Comparison of ENCODE assay signal across 8 cellular contexts in the genomic region with DNA sequence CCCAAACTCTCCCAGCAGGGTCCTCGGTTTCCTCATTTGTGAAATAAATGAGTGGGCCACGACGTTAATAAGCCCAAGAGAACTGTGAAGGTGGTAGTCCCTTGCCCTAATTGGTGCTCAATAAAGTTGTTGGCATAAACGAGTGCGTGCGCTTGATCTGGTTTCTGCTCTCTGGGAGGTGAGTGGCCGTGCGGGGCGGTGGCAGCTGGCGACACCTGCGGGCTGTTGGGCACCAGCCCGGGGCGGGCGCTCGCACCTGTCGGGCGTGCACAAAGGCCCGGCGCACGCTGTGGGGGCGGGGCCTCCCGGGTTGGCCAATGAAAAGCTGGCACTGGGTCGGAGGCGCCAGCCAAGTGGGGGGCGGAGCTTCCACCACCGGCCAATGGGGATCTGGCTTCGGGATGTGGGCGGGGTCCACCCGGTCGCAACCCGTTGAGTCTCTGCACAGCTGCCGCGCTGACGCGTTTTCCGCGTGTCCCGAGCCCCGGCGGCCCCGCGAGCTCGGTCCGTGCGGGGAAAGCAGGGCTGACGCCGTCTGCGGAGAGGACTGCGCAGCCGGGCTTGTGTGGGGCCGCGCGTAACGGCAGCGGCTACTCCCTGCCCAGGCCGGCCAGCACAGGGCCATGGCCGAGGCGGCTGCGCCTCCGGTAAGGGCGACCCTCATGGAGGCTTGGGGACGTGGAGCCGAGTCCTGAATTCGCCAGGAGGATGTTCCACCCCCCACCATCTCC. TPM values are rescaled to one million over a fixed set of nuclear protein-coding genes. Genes with fewer than 3 reads are reported as not detected.
DNase-seq lines count a peak whose midpoint lies in the region; ATAC-seq and TF ChIP-seq lines count a peak whose summit lies in the region.

No MANE protein-coding gene starts in this region.

- H3K9me3 ChIP-seq in CD8-positive, alpha-beta T cell (ENCODE audit: low read length), result no peaks in the 10 kb centered on the region
- H3K9me3 ChIP-seq in OCI-LY1 (ENCODE audit: low read length) (no peaks in the 10 kb centered on the region), muscle layer of duodenum (ENCODE audit: control insufficient read depth in 1 of 2, low read length in 2 of 2) (no peaks in the 10 kb centered on the region)

- peak overlapping the region; percentile 45 for H3K4me3 ChIP-seq in CD8-positive, alpha-beta T cell (ENCODE audit: low read depth, low read length)
- H3K4me3 ChIP-seq in OCI-LY1 (ENCODE audit: low read depth, low read length, poor library complexity, severe bottlenecking), result peak overlapping the region; percentile 64
- peak overlapping the region; percentile 71 to 72 for H3K4me3 ChIP-seq in muscle layer of duodenum (ENCODE audit: low read depth in 1 of 2, low read length in 2 of 2)

- POLR2A ChIA-PET in CD8-positive, alpha-beta T cell (lab: Charles Lee), result interaction anchor here (0.7 to 3.0 kb wide), 11 partner anchors 17 to 175 kb away, joined by 3 to 38 read pairs (median 4); a partner anchor contains a TSS

- H4K20me1 ChIP-seq in OCI-LY1 (ENCODE audit: insufficient read depth, low read length), result no peaks in the 10 kb centered on the region

- peak overlapping the region; percentile 56 for H3K9ac ChIP-seq in OCI-LY1 (ENCODE audit: low read length)

- DNase-seq in CD8-positive, alpha-beta T cell, result peak; percentile 96 to 99 (median 97)
- DNase-seq in activated T-cell treated with anti-CD3 and anti-CD28 coated beads, Interleukin-2, amount 50 U/mL, for 4 hours, result peak; percentile 99
- DNase-seq in stimulated activated CD8-positive, alpha-beta memory T cell treated with anti-CD3 and anti-CD28 coated beads, Interleukin-7, amount 100 ng/mL, for 24 hours (ENCODE audit: low read depth), result peak; percentile 93

- no peak overlapping the region for H2AFZ ChIP-seq in OCI-LY1 (ENCODE audit: low read length)

- H3K4me1 ChIP-seq in CD8-positive, alpha-beta T cell (ENCODE audit: insufficient read depth, low read length), result peaks cover 39% of the 10 kb centered on the region
- H3K4me1 ChIP-seq in OCI-LY1 (ENCODE audit: insufficient read depth, low read length, severe bottlenecking) (peaks cover 34% of the 10 kb centered on the region), muscle layer of duodenum (ENCODE audit: control insufficient read depth in 1 of 2, insufficient read depth in 2 of 2, low read length in 2 of 2) (peaks cover 0 to 8% of the 10 kb centered on the region in 2 donors)

- H3K27ac ChIP-seq in CD8-positive, alpha-beta T cell (ENCODE audit: low read depth, low read length), result peak overlapping the region; percentile 42
- H3K27ac ChIP-seq in OCI-LY1 (ENCODE audit: low read depth, low read length, poor library complexity, severe bottlenecking), result peak overlapping the region; percentile 78
- no peak overlapping the region for H3K27ac ChIP-seq in muscle layer of duodenum (ENCODE audit: low read length)

- H3K4me3 Mint-ChIP-seq in CD8-positive, alpha-beta T cell, result peak overlapping the region; percentile 84
- H3K4me3 Mint-ChIP-seq in activated T-cell treated with anti-CD3 and anti-CD28 coated beads, Interleukin-2, amount 50 U/mL, for 4 hours, result peak overlapping the region; percentile 88

- no peaks in the 10 kb centered on the region for H3K27me3 ChIP-seq in CD8-positive, alpha-beta T cell (ENCODE audit: insufficient read depth, low read length)
- H3K27me3 ChIP-seq in OCI-LY1 (ENCODE audit: insufficient read depth, low read length) (no peaks in the 10 kb centered on the region), muscle layer of duodenum (ENCODE audit: low read depth, low read length) (no peaks in the 10 kb centered on the region)

- ATAC-seq in CD8-positive, alpha-beta T cell, result peak; percentile 96
- peak; percentile 97 for ATAC-seq in GM19438 (IDR thresholded peaks at IDR 0.05; ENCODE audit: low read depth, unreplicated experiment)
- peak; percentile 96 for ATAC-seq in HG03571 (IDR thresholded peaks at IDR 0.05; ENCODE audit: unreplicated experiment)
- ATAC-seq in activated T-cell treated with anti-CD3 and anti-CD28 coated beads, Interleukin-2, amount 50 U/mL, for 4 hours, result peak; percentile 97 to 98
- peak; percentile 99 for ATAC-seq in esophagus mucosa

- H3K36me3 ChIP-seq in CD8-positive, alpha-beta T cell (ENCODE audit: insufficient read depth, low read length), result no peaks in the 10 kb centered on the region
- H3K36me3 ChIP-seq in OCI-LY1 (ENCODE audit: insufficient read depth, low read length) (peaks cover 18% of the 10 kb centered on the region), muscle layer of duodenum (ENCODE audit: control insufficient read depth in 1 of 2, insufficient read depth in 2 of 2, low read length in 2 of 2) (peaks cover 5 to 45% of the 10 kb centered on the region in 2 donors)

- H3K79me2 ChIP-seq in OCI-LY1 (ENCODE audit: insufficient read depth, low read length), result no peaks in the 10 kb centered on the region

- H3K9me3 Mint-ChIP-seq in CD8-positive, alpha-beta T cell, result no peaks in the 10 kb centered on the region
- H3K9me3 Mint-ChIP-seq in activated T-cell treated with anti-CD3 and anti-CD28 coated beads, Interleukin-2, amount 50 U/mL, for 4 hours, result no peaks in the 10 kb centered on the region

- H3K4me1 Mint-ChIP-seq in CD8-positive, alpha-beta T cell (ENCODE audit: low read depth), result peaks cover 42% of the 10 kb centered on the region
- peaks cover 41% of the 10 kb centered on the region for H3K4me1 Mint-ChIP-seq in activated T-cell treated with anti-CD3 and anti-CD28 coated beads, Interleukin-2, amount 50 U/mL, for 4 hours (ENCODE audit: low read depth)

- H3K9me2 ChIP-seq in OCI-LY1 (ENCODE audit: low read depth, low read length), result no peaks in the 10 kb centered on the region

- CTCF ChIA-PET in CD8-positive, alpha-beta T cell (lab: Charles Lee), result interaction anchor here (0.7 to 4.9 kb wide), 8 partner anchors 16 to 138 kb away, joined by 3 to 47 read pairs (median 4); a partner anchor contains a TSS

- H3K27me3 Mint-ChIP-seq in CD8-positive, alpha-beta T cell (ENCODE audit: low read depth), result no peaks in the 10 kb centered on the region
- H3K27me3 Mint-ChIP-seq in activated T-cell treated with anti-CD3 and anti-CD28 coated beads, Interleukin-2, amount 50 U/mL, for 4 hours (ENCODE audit: low read depth), result no peaks in the 10 kb centered on the region

- H3K4me2 ChIP-seq in OCI-LY1 (ENCODE audit: low read length), result peak overlapping the region; percentile 82

- intact Hi-C loops in CD8-positive, alpha-beta T cell (cut with DNase I, micrococcal nuclease), result loop anchor here (1.0 to 10.0 kb wide), 11 partner anchors 23 to 432 kb away; a partner anchor contains a TSS

- H3K27ac Mint-ChIP-seq in CD8-positive, alpha-beta T cell, result peak overlapping the region; percentile 91

- H3F3A ChIP-seq in OCI-LY1 (ENCODE audit: insufficient read depth, low read length), result no peaks in the 10 kb centered on the region

- H3K36me3 Mint-ChIP-seq in CD8-positive, alpha-beta T cell, result peaks cover 25% of the 10 kb centered on the region
- peaks cover 13% of the 10 kb centered on the region for H3K36me3 Mint-ChIP-seq in activated T-cell treated with anti-CD3 and anti-CD28 coated beads, Interleukin-2, amount 50 U/mL, for 4 hours (ENCODE audit: insufficient read depth)

- no peak for TF ChIP-seq CTCF in CD8-positive, alpha-beta T cell (IDR thresholded peaks at IDR 0.05)
- TF ChIP-seq CTCF in OCI-LY1 (IDR thresholded peaks at IDR 0.05; ENCODE audit: low read length), result peak; percentile 55

RNA-seq across cellular contexts. Expression of a gene that starts 23.0 kb away (rescaled TPM):
- 10 to 100 TPM; 24.0 to 27.3 TPM for total RNA-seq in CD8-positive, alpha-beta T cell
- 10 to 100 TPM; 24.0 to 28.5 (median 24.5) TPM for total RNA-seq in activated T-cell treated with anti-CD3 and anti-CD28 coated beads, Interleukin-2, amount 50 U/mL, for 4 hours
- 5.8 TPM for total RNA-seq in esophagus mucosa

RNA-seq across cellular contexts. Expression of a gene that starts 45.6 kb away (rescaled TPM):
- total RNA-seq in CD8-positive, alpha-beta T cell, result 10 to 100 TPM; 20.9 to 22.1 TPM
- 10 to 100 TPM; 19.3 to 22.4 (median 20.5) TPM for total RNA-seq in activated T-cell treated with anti-CD3 and anti-CD28 coated beads, Interleukin-2, amount 50 U/mL, for 4 hours
- 7.5 TPM for total RNA-seq in esophagus mucosa
